Comparison of ENCODE assay signal across 8 cellular contexts in the genomic region with DNA sequence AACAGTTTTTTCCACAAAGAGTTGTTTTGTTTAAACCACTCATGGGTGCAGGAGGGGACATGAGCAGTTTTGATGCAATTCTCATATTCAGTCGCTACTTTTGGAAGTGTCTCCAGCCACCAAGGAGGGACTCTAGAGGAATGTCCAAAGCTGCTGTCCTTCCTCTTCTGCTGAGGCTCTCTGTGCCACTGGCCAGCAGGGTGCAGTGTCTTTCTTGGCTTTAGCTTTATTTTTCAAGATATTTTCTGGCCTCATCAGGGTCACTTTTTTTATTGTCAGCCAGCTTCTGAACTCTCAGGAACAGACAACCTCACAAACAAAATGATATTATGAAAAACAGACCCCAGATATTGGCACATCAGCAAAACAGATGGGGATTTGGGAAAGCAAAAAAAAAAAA.
DNase-seq lines count a peak whose midpoint lies in the region; ATAC-seq, FAIRE-seq and TF ChIP-seq lines count a peak whose summit lies in the region.

No MANE protein-coding gene starts in this region.

- TF ChIP-seq POLR2A in GM12891 (IDR thresholded peaks at IDR 0.05; ENCODE audit: low read depth, low read length) = no peak

- DNase-seq in GM12891 (ENCODE audit: insufficient read length, low spot score) (peak; percentile 0), amniotic stem cell (lab: John Stamatoyannopoulos, UW) (peak; percentile 9), kidney tubule cell (ENCODE audit: low spot score) (peak; percentile 35), NCI-H1436 (lab: John Stamatoyannopoulos, UW) (no peak), COLO668 (lab: John Stamatoyannopoulos, UW; ENCODE audit: unreplicated experiment) (no peak), COR-L47 (lab: John Stamatoyannopoulos, UW) (no peak)
- DNase-seq in effector CD4-positive, alpha-beta T cell = no peak

- peak; percentile 52 for ATAC-seq in HG03442 (IDR thresholded peaks at IDR 0.05; ENCODE audit: unreplicated experiment)

- no peak for FAIRE-seq in GM12891 (lab: Jason Lieb, UNC)

TF ChIP-seq in GM12891, 5 proteins besides CTCF, POLR2A, EP300 and RAD21:
- TF ChIP-seq POU2F2 (IDR thresholded peaks at IDR 0.05; ENCODE audit: low read depth, low read length) = no peak
- TF ChIP-seq PAX5 (IDR thresholded peaks at IDR 0.05; ENCODE audit: insufficient read depth, low read length, severe bottlenecking) = no peak
- TF ChIP-seq POLR2AphosphoS5 (IDR thresholded peaks at IDR 0.05; ENCODE audit: low read depth, low read length) = no peak
- no peak for TF ChIP-seq SPI1 (IDR thresholded peaks at IDR 0.05; ENCODE audit: low read depth, low read length)
- no peak for TF ChIP-seq TAF1 (IDR thresholded peaks at IDR 0.05; ENCODE audit: low read depth, low read length)

Comparison
In these comparisons a context has a peak if more than half of its experiments do, and no peak if none do; other contexts are left out.
1. DNase-seq: peak in GM12891 (single experiment), amniotic stem cell (single experiment) and kidney tubule cell (single experiment); none in NCI-H1436 (single experiment), effector CD4-positive, alpha-beta T cell (single experiment), COLO668 (single experiment) and COR-L47 (single experiment).